ENCODE assay signal across 8 cellular contexts in the genomic region with DNA sequence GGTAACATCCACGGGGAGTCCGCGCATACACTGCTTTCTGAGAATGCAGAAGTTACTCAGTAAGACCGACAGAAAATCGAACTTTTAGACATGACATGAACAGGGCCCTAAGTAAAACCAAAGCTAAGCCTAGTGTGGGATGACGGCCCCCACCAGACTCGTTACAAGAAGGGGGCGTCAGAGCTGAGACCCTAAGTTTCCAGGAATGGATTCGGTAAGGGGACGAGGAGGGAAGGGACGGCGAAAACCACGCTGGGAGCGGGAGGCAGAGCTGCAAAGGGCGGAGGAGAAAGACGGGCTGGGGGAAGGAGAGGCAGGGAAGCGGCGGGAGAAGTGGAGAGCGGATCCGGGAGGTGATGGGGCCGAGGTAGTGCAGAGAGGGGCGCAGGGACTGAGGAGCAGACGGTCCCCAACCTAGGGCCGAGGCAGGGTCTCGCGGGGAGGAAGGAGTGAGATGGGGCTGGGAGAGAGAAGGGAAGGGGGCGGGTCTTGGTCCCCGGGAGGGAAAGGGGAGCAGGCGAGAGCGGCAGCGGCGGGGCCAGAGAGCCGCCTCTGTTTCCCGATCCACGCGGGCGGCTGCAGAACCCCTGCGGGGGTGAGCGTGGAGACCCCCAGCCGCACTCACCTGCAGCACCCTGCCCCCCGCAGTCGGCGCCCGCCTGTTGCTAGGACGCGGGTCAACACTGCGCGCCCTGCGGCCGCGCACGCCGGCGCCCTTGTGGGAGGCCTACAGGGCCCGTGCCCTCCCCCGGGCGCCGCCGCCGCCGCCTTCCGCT. TPM values are rescaled to one million over a fixed set of nuclear protein-coding genes. Genes with fewer than 3 reads are reported as not detected.
DNase-seq lines count a peak whose midpoint lies in the region; ATAC-seq, FAIRE-seq and TF ChIP-seq lines count a peak whose summit lies in the region.

No MANE protein-coding gene starts in this region.

- peaks cover 0 to 2% of the 10 kb centered on the region in 2 donors for H3K36me3 Mint-ChIP-seq in CD14-positive monocyte
- H3K36me3 Mint-ChIP-seq in neural crest cell (ENCODE audit: low read depth) = no peaks in the 10 kb centered on the region

- no peak for TF ChIP-seq CTCF in CD14-positive monocyte (IDR thresholded peaks at IDR 0.05)
- no peak for TF ChIP-seq CTCF in foreskin keratinocyte (conservative IDR thresholded peaks at IDR 0.05)
- TF ChIP-seq CTCF in neural crest cell (conservative IDR thresholded peaks at IDR 0.05) = no peak
- no peak for TF ChIP-seq CTCF in D721Med (IDR thresholded peaks at IDR 0.05; ENCODE audit: insufficient read depth, missing control alignments)

- no peaks in the 10 kb centered on the region for H3K4me1 ChIP-seq in foreskin keratinocyte

- peaks cover 17% of the 10 kb centered on the region for H3K4me1 Mint-ChIP-seq in CD14-positive monocyte
- H3K4me1 Mint-ChIP-seq in neural crest cell = peaks cover 32% of the 10 kb centered on the region

- H3K27me3 ChIP-seq in foreskin keratinocyte = peaks cover 50% of the 10 kb centered on the region

- DNase-seq in CD14-positive monocyte (ENCODE audit: low spot score) (no peak), HTR-8/SVneo (ENCODE audit: insufficient read length, low spot score) (peak; percentile 44), foreskin keratinocyte (peak in 1 of 2 donors; percentile 11), neural crest cell (ENCODE audit: low read depth, low spot score) (peak; percentile 55), HuH-7.5 (ENCODE audit: low spot score) (no peak), D721Med (ENCODE audit: insufficient read length, low spot score) (no peak)
- DNase-seq in activated T-cell treated with anti-CD3 and anti-CD28 coated beads, Interleukin-2, amount 50 U/mL, for 1 hour = peak; percentile 30

- H3K4me3 Mint-ChIP-seq in CD14-positive monocyte (peak overlapping the region; percentile 92 to 99), neural crest cell (peak overlapping the region; percentile 96)

- no peak overlapping the region for H3K27ac ChIP-seq in foreskin keratinocyte

- ATAC-seq in foreskin keratinocyte (peak; percentile 78), GM19463 (IDR thresholded peaks at IDR 0.05; ENCODE audit: unreplicated experiment) (no peak)

- H3K9me3 Mint-ChIP-seq in CD14-positive monocyte = peaks cover 0 to 3% (median 1%) of the 10 kb centered on the region in 7 donors
- H3K9me3 Mint-ChIP-seq in neural crest cell = no peaks in the 10 kb centered on the region

- intact Hi-C loops in CD14-positive monocyte (cut with micrococcal nuclease) = no loop called here

- peaks cover 20 to 27% (median 24%) of the 10 kb centered on the region in 3 donors for H3K27me3 Mint-ChIP-seq in CD14-positive monocyte (ENCODE audit: low read depth in 3 of 3)
- no peaks in the 10 kb centered on the region for H3K27me3 Mint-ChIP-seq in neural crest cell (ENCODE audit: low read depth)

- H3K27ac Mint-ChIP-seq in CD14-positive monocyte (peak overlapping the region in 2 of 7 donors; percentile 47 to 48), neural crest cell (ENCODE audit: unreplicated experiment) (peak overlapping the region; percentile 96)

- FAIRE-seq in HTR-8/SVneo (lab: Jason Lieb, UNC) (peak; percentile 96), D721Med (lab: Jason Lieb, UNC) (no peak)

RNA-seq across cellular contexts. Expression of gene ODAD2, which starts 0.5 kb away (rescaled TPM):
- polyA plus RNA-seq in CD14-positive monocyte (not detected), foreskin keratinocyte (0.14 and 0.15 TPM in 2 replicates)
- total RNA-seq in foreskin keratinocyte (0.07 and 0.41 TPM in 2 replicates), neural crest cell (4.1 and 6.6 TPM in 2 replicates)

Comparison
In these comparisons a context has a peak if more than half of its experiments do, and no peak if none do; other contexts are left out.
1. DNase-seq: peak in HTR-8/SVneo (single experiment), activated T-cell treated with anti-CD3 and anti-CD28 coated beads, Interleukin-2, amount 50 U/mL, for 1 hour (single experiment) and neural crest cell (single experiment); none in CD14-positive monocyte (single experiment), HuH-7.5 (single experiment) and D721Med (single experiment).